In the genomic region with DNA sequence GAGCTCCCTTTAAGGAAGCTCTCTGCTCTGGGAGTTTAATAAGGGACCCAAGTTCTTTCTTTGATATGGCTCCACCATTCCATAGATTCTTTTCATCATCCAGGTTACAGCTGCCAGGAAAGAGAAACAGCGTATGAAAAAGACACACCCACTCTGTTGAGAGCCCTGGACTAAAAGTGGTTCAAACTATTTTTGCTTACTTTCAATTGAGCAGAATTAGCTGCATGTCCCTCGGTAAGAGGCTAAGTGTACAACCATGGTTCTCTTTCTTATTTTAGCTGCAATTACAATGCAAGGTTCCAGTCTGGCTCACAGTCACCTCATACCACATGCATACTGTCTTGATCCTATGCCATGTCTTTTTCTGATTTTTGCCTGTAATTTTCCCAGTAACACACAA, we compare ENCODE assay signal across 19 cellular contexts.
DNase-seq lines count a peak whose midpoint lies in the region; ATAC-seq and TF ChIP-seq lines count a peak whose summit lies in the region.
"Had no signal": no experiment of that assay in that cellular context is flagged by ENCODE, and none has a peak within 500 bp of the region (broad histone marks: within the 10 kb centered on the region; RNA-seq: fewer than 3 reads in every experiment).

No MANE protein-coding gene starts in this region.

- ATAC-seq in Right ventricle myocardium superior (ENCODE audit: poor library complexity) (peak; percentile 38), HG02623 (IDR thresholded peaks at IDR 0.05; ENCODE audit: unreplicated experiment) (peak; percentile 46), HG03432 (IDR thresholded peaks at IDR 0.05; ENCODE audit: unreplicated experiment) (peak; percentile 48), upper lobe of right lung (peak; percentile 51)

- H3K4me1 ChIP-seq in right atrium auricular region (no peaks in the 10 kb centered on the region), upper lobe of right lung (no peaks in the 10 kb centered on the region)

- H3K27ac ChIP-seq in right atrium auricular region (no peak overlapping the region), upper lobe of right lung (no peak overlapping the region)
- H3K27ac ChIP-seq: 22Rv1 had no signal

- in situ Hi-C loops in GM13977 (cut with MboI; ENCODE audit: low pct_unique_long_range_greater_than_20kb, low sequenced_read_pairs, unreplicated experiment), result no loop called here

- intact Hi-C loops in Right ventricle myocardium superior (cut with DNase I), result no loop called here
- intact Hi-C loops in upper lobe of right lung (cut with DNase I), result no loop called here

- H3K36me3 ChIP-seq in right atrium auricular region, result no peaks in the 10 kb centered on the region
- no peaks in the 10 kb centered on the region for H3K36me3 ChIP-seq in upper lobe of right lung
- H3K36me3 ChIP-seq: MG63 had no signal

- DNase-seq in Right ventricle myocardium superior (no peak), right atrium auricular region (ENCODE audit: low spot score) (no peak), upper lobe of right lung (no peak), GM13977 (ENCODE audit: low spot score) (no peak), middle frontal gyrus (ENCODE audit: extremely low spot score, low spot score) (no peak)
- DNase-seq in activated CD8-positive, alpha-beta memory T cell treated with anti-CD3 and anti-CD28 coated beads, Interleukin-2, amount 50 U/mL, for 48 hours, result no peak
- DNase-seq: Caco-2; CD4-positive, CD25-positive, alpha-beta regulatory T cell; DMS79; IMR-90; Karpas-422; MG63; NCI-H1105 treated with DMSO at 0.1 percent for 48 hours; NCI-H1694 treated with DMSO at 0.1 percent for 48 hours; NCI-H226; NCI-H524 treated with DMSO at 0.1 percent for 48 hours had no signal

- H3K27me3 ChIP-seq in right atrium auricular region (no peaks in the 10 kb centered on the region), upper lobe of right lung (no peaks in the 10 kb centered on the region)
- H3K27me3 ChIP-seq: MG63 had no signal

- TF ChIP-seq CTCF in right atrium auricular region (IDR thresholded peaks at IDR 0.05) (no peak), upper lobe of right lung (IDR thresholded peaks at IDR 0.05) (no peak), GM13977 (IDR thresholded peaks at IDR 0.05; ENCODE audit: extremely low read depth, insufficient read depth, missing control alignments) (no peak)

- H3K4me3 ChIP-seq in right atrium auricular region (no peak overlapping the region), upper lobe of right lung (no peak overlapping the region)
- H3K4me3 ChIP-seq: MG63 had no signal

- H3K9me3 ChIP-seq in right atrium auricular region, result no peaks in the 10 kb centered on the region
- H3K9me3 ChIP-seq in upper lobe of right lung, result no peaks in the 10 kb centered on the region
- H3K9me3 ChIP-seq: Caco-2, MG63 had no signal
